ENCODE assay signal across 9 cellular contexts in the genomic region with DNA sequence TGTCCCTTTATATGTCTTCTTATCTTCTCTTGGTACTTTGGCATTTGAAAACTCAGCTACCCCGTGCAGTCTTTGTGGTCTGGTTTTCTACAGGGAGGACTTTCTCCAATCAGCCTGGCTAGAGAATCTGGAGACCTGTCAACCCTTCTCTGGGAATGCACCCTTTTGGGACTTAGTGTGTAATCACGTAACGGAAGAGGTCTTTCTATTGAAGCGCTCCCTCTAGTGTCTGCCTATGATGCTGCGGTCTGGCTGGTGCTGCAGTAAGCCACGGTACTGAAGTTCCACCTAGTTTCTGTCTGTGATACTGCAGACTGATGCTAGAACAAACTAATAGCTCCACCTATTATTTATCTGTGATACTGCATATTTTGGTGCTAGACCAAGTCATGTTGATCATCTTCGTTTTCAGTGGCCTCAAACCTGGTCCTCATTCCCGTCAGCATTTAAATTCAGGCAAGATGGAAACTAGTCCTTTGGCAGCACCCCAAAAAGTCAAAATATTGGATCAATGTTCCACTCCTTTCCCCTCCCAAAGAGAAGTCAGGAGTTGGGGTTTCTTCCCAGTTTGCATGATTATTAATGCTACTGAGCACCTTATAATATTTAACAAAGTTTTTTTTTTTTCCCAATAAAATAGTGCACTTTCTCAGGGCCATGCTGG. TPM values are rescaled to one million over a fixed set of nuclear protein-coding genes. Genes with fewer than 3 reads are reported as not detected.
DNase-seq lines count a peak whose midpoint lies in the region; ATAC-seq and TF ChIP-seq lines count a peak whose summit lies in the region.
"Had no signal": no experiment of that assay in that cellular context is flagged by ENCODE, and none has a peak within 500 bp of the region (broad histone marks: within the 10 kb centered on the region; RNA-seq: fewer than 3 reads in every experiment).

No MANE protein-coding gene starts in this region.

- POLR2A ChIA-PET in CD4-positive, alpha-beta T cell (lab: Charles Lee), result interaction anchor here (1.1 kb wide), 1 partner anchor 139 kb away, joined by 3 read pairs; no protein-coding TSS in a partner anchor

- CTCF ChIA-PET in CD4-positive, alpha-beta T cell (lab: Charles Lee), result interaction anchor here (0.6 to 1.8 kb wide), 23 partner anchors 8 to 599 kb away, joined by 3 to 19 read pairs (median 3); a partner anchor contains a TSS

- no peak overlapping the region for H3K27ac ChIP-seq in CD4-positive, alpha-beta T cell (ENCODE audit: low read depth, low read length)
- no peak overlapping the region for H3K27ac ChIP-seq in left lung

- peak; percentile 54 to 75 (median 66) for DNase-seq in CD4-positive, alpha-beta T cell
- DNase-seq in NCI-H510A treated with DMSO at 0.1 percent for 48 hours (lab: John Stamatoyannopoulos, UW) (peak; percentile 77), choroid plexus epithelial cell (ENCODE audit: low read depth) (peak; percentile 97), left lung (peak; percentile 68 to 83)
- peak; percentile 55 to 60 for DNase-seq in activated CD4-positive, alpha-beta T cell treated with anti-CD3 and anti-CD28 coated beads for 24 hours (ENCODE audit: low read depth in 2 of 2)
- DNase-seq in stimulated activated CD4-positive, alpha-beta T cell treated with anti-CD3 and anti-CD28 coated beads, TNF-alpha, amount 100 ng/mL, for 48 hours (ENCODE audit: low read depth in 3 of 3), result peak; percentile 53 to 61 (median 55)

- H3K36me3 ChIP-seq in left lung, result no peaks in the 10 kb centered on the region

- H3K27me3 ChIP-seq in CD4-positive, alpha-beta T cell (ENCODE audit: control insufficient read depth, insufficient read depth, low read length), result peaks cover 22% of the 10 kb centered on the region
- peaks cover 0 to 6% of the 10 kb centered on the region in 2 donors for H3K27me3 ChIP-seq in left lung

- H3K4me3 Mint-ChIP-seq in CD4-positive, alpha-beta T cell, result no peak overlapping the region

- ATAC-seq in CD4-positive, alpha-beta T cell (ENCODE audit: poor library complexity), result peak; percentile 100
- ATAC-seq in GM19438 (IDR thresholded peaks at IDR 0.05; ENCODE audit: low read depth, unreplicated experiment) (peak; percentile 97), HG03460 (IDR thresholded peaks at IDR 0.05; ENCODE audit: unreplicated experiment) (peak; percentile 99), left lung (peak; percentile 100)

- H3K27ac Mint-ChIP-seq in CD4-positive, alpha-beta T cell, result no peak overlapping the region

- H3K4me1 ChIP-seq in left lung, result peaks cover 0 to 6% of the 10 kb centered on the region in 2 donors

- H3K9me3 Mint-ChIP-seq in CD4-positive, alpha-beta T cell, result peaks cover 2% of the 10 kb centered on the region

- H3K4me3 ChIP-seq in choroid plexus epithelial cell (ENCODE audit: low read depth, low read length) (no peak overlapping the region), left lung (no peak overlapping the region)

- intact Hi-C loops in CD4-positive, alpha-beta T cell (cut with DNase I, micrococcal nuclease), result loop anchor here (1.0 to 5.0 kb wide), 3 partner anchors 37 to 191 kb away; a partner anchor contains a TSS
- intact Hi-C loops in left lung (cut with DNase I), result no loop called here

- peaks cover 23% of the 10 kb centered on the region for H3K27me3 Mint-ChIP-seq in CD4-positive, alpha-beta T cell

- H3K4me1 Mint-ChIP-seq in CD4-positive, alpha-beta T cell (ENCODE audit: low read depth), result peaks cover 5% of the 10 kb centered on the region

- H3K9me3 ChIP-seq in CD4-positive, alpha-beta T cell (ENCODE audit: control insufficient read depth, low read length), result no peaks in the 10 kb centered on the region
- H3K9me3 ChIP-seq in left lung, result no peaks in the 10 kb centered on the region

- peak; percentile 98 for TF ChIP-seq CTCF in CD4-positive, alpha-beta T cell (IDR thresholded peaks at IDR 0.05)
- peak; percentile 100 for TF ChIP-seq CTCF in choroid plexus epithelial cell (conservative IDR thresholded peaks at IDR 0.05; ENCODE audit: low read depth, low read length)
- peak; percentile 89 to 95 for TF ChIP-seq CTCF in left lung (IDR thresholded peaks at IDR 0.05)

- no peaks in the 10 kb centered on the region for H3K36me3 Mint-ChIP-seq in CD4-positive, alpha-beta T cell (ENCODE audit: low read depth)

RNA-seq across cellular contexts. Expression of a gene that starts 12.5 kb away (rescaled TPM):
- total RNA-seq in CD4-positive, alpha-beta T cell, result under 1 TPM; 0.20 to 0.49 TPM
- 10 to 100 TPM in 1 of 2 donors, 1 to 10 TPM in 1; 9.2 to 29.9 TPM for total RNA-seq in left lung
- total RNA-seq: T-helper 2 cell treated with Interferon-gamma antibody and Interleukin-4, amounts not matched to agents 100 ng/mL and 5 ng/mL, for 36 hours had no signal

RNA-seq across cellular contexts. Expression of a gene that starts 37.0 kb away (rescaled TPM):
- 10 to 100 TPM; 53.2 to 53.4 TPM for total RNA-seq in CD4-positive, alpha-beta T cell
- total RNA-seq in left lung, result 10 to 100 TPM; 60.5 to 96.9 TPM

RNA-seq across cellular contexts. Expression of a gene that starts 53.8 kb away (rescaled TPM):
- total RNA-seq in CD4-positive, alpha-beta T cell, result under 1 TPM; 0.28 to 0.55 TPM
- total RNA-seq in left lung, result 1 to 10 TPM in 1 of 2 donors, under 1 TPM in 1; 0.79 to 1.6 TPM

Comparison
In these comparisons a context has a peak if more than half of its experiments do, and no peak if none do; other contexts are left out.
1. RNA of a gene that starts 12.5 kb away (total RNA-seq): 9.2 to 29.9 TPM in left lung; 0.20 to 0.49 TPM in CD4-positive, alpha-beta T cell; every median in the first group is over 4 times any median in the second.
2. intact Hi-C loops: an anchor here in CD4-positive, alpha-beta T cell (1.0 to 5.0 kb wide); none called in left lung.
3. Peak in every context shown above with its lines, with median percentiles within 50 percentile points of each other: ATAC-seq, DNase-seq and CTCF ChIP-seq.